ENCODE assay signal across 26 cellular contexts in genomic region chr5:135533794-135534193, GRCh38. TPM values are rescaled to one million over a fixed set of nuclear protein-coding genes. Genes with fewer than 3 reads are reported as not detected.
"Had no signal": no experiment of that assay in that cellular context is flagged by ENCODE, and none has a peak within 500 bp of the region (broad histone marks: within the 10 kb centered on the region; RNA-seq: fewer than 3 reads in every experiment).

No MANE protein-coding gene starts in this region.

- H3K27ac Mint-ChIP-seq: activated CD4-positive, alpha-beta memory T cell treated with anti-CD3 and anti-CD28 coated beads for 36 hours; activated CD4-positive, alpha-beta T cell treated with anti-CD3 and anti-CD28 coated beads, Interleukin-2, amount 10 ng/mL, durations not matched to agents 7 days and 5 days; activated naive CD4-positive, alpha-beta T cell treated with anti-CD3 and anti-CD28 coated beads, Interleukin-2, amount 50 U/mL, for 24 hours; activated T-helper 1 cell treated with anti-CD3 and anti-CD28 coated beads, Interleukin-12 subunit alpha, Interleukin-12 subunit beta, Interleukin-2, Interleukin-4 antibody, amounts not matched to agents 30 ng/mL and 10 ng/mL and 1 ng/mL, durations not matched to agents 14 hours and 24 hours and 36 hours had no signal

- H3K9me3 Mint-ChIP-seq: activated CD4-positive, alpha-beta memory T cell treated with anti-CD3 and anti-CD28 coated beads for 36 hours; activated CD4-positive, alpha-beta T cell treated with anti-CD3 and anti-CD28 coated beads, Interleukin-2, amount 10 ng/mL, durations not matched to agents 7 days and 5 days; activated T-helper 1 cell treated with anti-CD3 and anti-CD28 coated beads, Interleukin-12 subunit alpha, Interleukin-12 subunit beta, Interleukin-2, Interleukin-4 antibody, amounts not matched to agents 30 ng/mL and 10 ng/mL and 1 ng/mL, durations not matched to agents 14 hours and 24 hours and 36 hours; central memory CD8-positive, alpha-beta T cell; T-helper 1 cell treated with Interleukin-12 subunit alpha and Interleukin-12 subunit beta and Interleukin-4 antibody, amounts not matched to agents 30 μg/mL and 1 μg/mL, for 36 hours had no signal

- H3K4me3 Mint-ChIP-seq: activated CD4-positive, alpha-beta memory T cell treated with anti-CD3 and anti-CD28 coated beads for 36 hours; activated CD4-positive, alpha-beta T cell treated with anti-CD3 and anti-CD28 coated beads, Interleukin-2, amount 10 ng/mL, durations not matched to agents 7 days and 5 days; activated naive CD4-positive, alpha-beta T cell treated with anti-CD3 and anti-CD28 coated beads, Interleukin-2, amount 50 U/mL, for 24 hours; activated T-helper 1 cell treated with anti-CD3 and anti-CD28 coated beads, Interleukin-12 subunit alpha, Interleukin-12 subunit beta, Interleukin-2, Interleukin-4 antibody, amounts not matched to agents 30 ng/mL and 10 ng/mL and 1 ng/mL, durations not matched to agents 14 hours and 24 hours and 36 hours; central memory CD8-positive, alpha-beta T cell; T-helper 1 cell treated with Interleukin-12 subunit alpha and Interleukin-12 subunit beta and Interleukin-4 antibody, amounts not matched to agents 30 μg/mL and 1 μg/mL, for 36 hours had no signal

- H3K36me3 Mint-ChIP-seq: activated CD4-positive, alpha-beta memory T cell treated with anti-CD3 and anti-CD28 coated beads for 36 hours; activated naive CD4-positive, alpha-beta T cell treated with anti-CD3 and anti-CD28 coated beads, Interleukin-2, amount 50 U/mL, for 24 hours had no signal

- DNase-seq: activated CD4-positive, alpha-beta memory T cell treated with anti-CD3 and anti-CD28 coated beads for 36 hours; activated CD4-positive, alpha-beta T cell treated with anti-CD3 and anti-CD28 coated beads, Interleukin-2, amount 10 ng/mL, durations not matched to agents 7 days and 5 days; activated CD4-positive, CD25-positive, alpha-beta regulatory T cell; activated effector memory CD4-positive, alpha-beta T cell treated with Interleukin-2 at 50 U/mL for 16 hours; activated naive CD4-positive, alpha-beta T cell; aorta; MM.1S; NCI-H1105; NCI-H1436; NCI-H1694 treated with DMSO at 0.1 percent for 48 hours; NCI-H2029 treated with DMSO at 0.1 percent for 48 hours; NCI-H2171; NCI-H2227 treated with DMSO at 0.1 percent for 48 hours; NCI-H446 treated with DMSO at 0.1 percent for 48 hours; NCI-H526; NCI-H774; NK-92 treated with Interleukin-12 subunit alpha and Interleukin-12 subunit beta, amount 100 ng/mL, for 24 hours; SHP77 treated with DMSO at 0.1 percent for 48 hours; T1000 had no signal

RNA-seq across cellular contexts. Expression of gene NEUROG1, which starts 2.0 kb away (rescaled TPM):
- total RNA-seq: activated CD4-positive, alpha-beta memory T cell treated with anti-CD3 and anti-CD28 coated beads for 36 hours; activated CD4-positive, alpha-beta T cell treated with anti-CD3 and anti-CD28 coated beads, Interleukin-2, amount 10 ng/mL, durations not matched to agents 7 days and 5 days; activated CD8-positive, alpha-beta memory T cell treated with anti-CD3 and anti-CD28 coated beads for 36 hours; activated T-helper 1 cell treated with anti-CD3 and anti-CD28 coated beads, Interleukin-12 subunit alpha, Interleukin-12 subunit beta, Interleukin-2, Interleukin-4 antibody, amounts not matched to agents 30 ng/mL and 10 ng/mL and 1 ng/mL, durations not matched to agents 14 hours and 24 hours and 36 hours; aorta; bronchial epithelial cell; SK-MEL-5 had no signal

RNA-seq across cellular contexts. Expression of gene CXCL14, which starts 45.0 kb away (rescaled TPM):
- total RNA-seq: activated CD4-positive, alpha-beta memory T cell treated with anti-CD3 and anti-CD28 coated beads for 36 hours; activated CD4-positive, alpha-beta T cell treated with anti-CD3 and anti-CD28 coated beads, Interleukin-2, amount 10 ng/mL, durations not matched to agents 7 days and 5 days; activated CD8-positive, alpha-beta memory T cell treated with anti-CD3 and anti-CD28 coated beads for 36 hours; activated T-helper 1 cell treated with anti-CD3 and anti-CD28 coated beads, Interleukin-12 subunit alpha, Interleukin-12 subunit beta, Interleukin-2, Interleukin-4 antibody, amounts not matched to agents 30 ng/mL and 10 ng/mL and 1 ng/mL, durations not matched to agents 14 hours and 24 hours and 36 hours; SK-MEL-5 had no signal
